15 cellular contexts compared by ENCODE assay signal in the genomic region with DNA sequence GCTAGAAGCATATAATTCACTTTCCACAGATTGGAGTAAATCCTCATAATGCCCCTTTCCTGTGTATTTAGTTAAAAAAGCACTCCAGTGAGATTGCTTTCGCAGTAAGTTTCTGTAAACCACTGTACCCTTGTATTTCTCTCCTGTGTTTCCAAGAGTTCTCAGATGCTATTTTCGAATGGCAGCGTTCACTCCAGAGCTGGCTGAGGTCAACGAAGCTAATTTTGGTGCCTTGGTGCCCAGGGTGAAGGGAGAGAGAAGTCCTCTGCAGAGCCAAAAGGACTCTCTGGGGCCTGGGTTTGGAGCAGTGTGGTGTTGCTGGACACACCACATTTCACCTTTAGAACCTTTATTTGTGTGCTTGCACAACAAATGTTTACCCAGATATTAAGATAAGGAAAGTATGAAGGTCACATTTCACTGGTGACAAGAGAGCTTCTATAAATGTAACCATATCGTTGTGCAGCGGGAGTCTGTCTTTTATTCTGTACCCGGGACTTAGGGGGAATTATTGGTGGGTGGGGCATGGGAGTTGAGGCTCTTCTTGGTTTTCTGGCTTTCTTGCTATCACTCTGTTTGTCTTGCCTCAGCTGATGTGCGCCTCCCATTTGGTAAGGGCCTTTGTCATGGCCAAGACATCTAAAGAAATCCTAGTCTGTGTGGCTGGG. TPM values are rescaled to one million over a fixed set of nuclear protein-coding genes. Genes with fewer than 3 reads are reported as not detected.
DNase-seq lines count a peak whose midpoint lies in the region; ATAC-seq and TF ChIP-seq lines count a peak whose summit lies in the region.
"Had no signal": no experiment of that assay in that cellular context is flagged by ENCODE, and none has a peak within 500 bp of the region (broad histone marks: within the 10 kb centered on the region; RNA-seq: fewer than 3 reads in every experiment).

No MANE protein-coding gene starts in this region.

- peak; percentile 53 for ATAC-seq in Panc1
- ATAC-seq in left ventricle myocardium superior, result peak; percentile 80
- ATAC-seq in psoas muscle, result peak; percentile 72 to 88 (median 82)

- no peaks in the 10 kb centered on the region for H3K27me3 ChIP-seq in Panc1 (ENCODE audit: control insufficient read depth, insufficient read depth, low read length)
- no peaks in the 10 kb centered on the region for H3K27me3 ChIP-seq in psoas muscle (ENCODE audit: insufficient read depth in 3 of 3, low read length in 2 of 3)
- H3K27me3 ChIP-seq: adrenal gland had no signal

- H3K36me3 Mint-ChIP-seq in Calu3 (ENCODE audit: insufficient read depth, unreplicated experiment), result no peaks in the 10 kb centered on the region

- no peaks in the 10 kb centered on the region for H3K36me3 ChIP-seq in Panc1 (ENCODE audit: control insufficient read depth, insufficient read depth, low read length)
- no peaks in the 10 kb centered on the region for H3K36me3 ChIP-seq in psoas muscle (ENCODE audit: insufficient read depth in 1 of 2, low read depth in 1 of 2)
- H3K36me3 ChIP-seq: adrenal gland, neutrophil had no signal

- POLR2A ChIA-PET in Panc1 (lab: Charles Lee), result no interaction called here

- TF ChIP-seq CTCF in Calu3 (IDR thresholded peaks at IDR 0.05; ENCODE audit: unreplicated experiment), result no peak
- no peak for TF ChIP-seq CTCF in Panc1 (IDR thresholded peaks at IDR 0.05)
- TF ChIP-seq CTCF in psoas muscle (IDR thresholded peaks at IDR 0.05), result no peak

- 24 to 41% (median 30%) methylated on average over 8 of the region's 8 CpGs for WGBS in psoas muscle, 3 donors

- intact Hi-C loops in Calu3 (cut with micrococcal nuclease; ENCODE audit: unreplicated experiment) (loop anchor here (2.0 kb wide), 1 partner anchor 30 kb away; no protein-coding TSS in a partner anchor), Panc1 (cut with micrococcal nuclease; ENCODE audit: unreplicated experiment) (loop anchor here (2.0 kb wide), 2 partner anchors 58 to 154 kb away; no protein-coding TSS in a partner anchor), left ventricle myocardium superior (cut with micrococcal nuclease) (loop anchor here (10.0 kb wide), 1 partner anchor 48 kb away; no protein-coding TSS in a partner anchor), psoas muscle (cut with DNase I) (no loop called here)

- DNase-seq in Calu3 (peak; percentile 27), Panc1 (ENCODE audit: low read depth, low spot score) (no peak), left ventricle myocardium superior (no peak), psoas muscle (no peak), NOMO-1 treated with DMSO at 0.1 percent for 48 hours (lab: John Stamatoyannopoulos, UW; ENCODE audit: unreplicated experiment) (no peak), NCI-H1694 treated with DMSO at 0.1 percent for 48 hours (lab: John Stamatoyannopoulos, UW) (no peak), DMS 273 treated with DMSO at 0.1 percent for 48 hours (lab: John Stamatoyannopoulos, UW) (no peak), SHP77 treated with DMSO at 0.1 percent for 48 hours (lab: John Stamatoyannopoulos, UW) (no peak)
- DNase-seq: activated CD4-positive, CD25-positive, alpha-beta regulatory T cell; activated T-cell treated with anti-CD3 and anti-CD28 coated beads for 4 hours; adrenal gland; dorsolateral prefrontal cortex; MM.1S; NCI-H446 treated with DMSO at 0.1 percent for 48 hours had no signal

- CTCF ChIA-PET in Calu3 (lab: Charles Lee) (interaction anchor here (1.3 kb wide), 1 partner anchor 78 kb away, joined by 3 read pairs; no protein-coding TSS in a partner anchor), Panc1 (lab: Charles Lee) (interaction anchor here (0.8 kb wide), 1 partner anchor 57 kb away, joined by 4 read pairs; no protein-coding TSS in a partner anchor)

- H3K27ac ChIP-seq in Panc1 (ENCODE audit: low read length) (peak overlapping the region; percentile 88), psoas muscle (peak overlapping the region; percentile 66)
- H3K27ac ChIP-seq: neutrophil had no signal

- H3K9me3 Mint-ChIP-seq in Calu3 (ENCODE audit: low read depth, unreplicated experiment), result peaks cover 2% of the 10 kb centered on the region

- peak overlapping the region; percentile 3 for H3K27ac Mint-ChIP-seq in Calu3 (ENCODE audit: unreplicated experiment)

- H3K4me3 ChIP-seq in Panc1 (ENCODE audit: low read depth in 2 of 2, low read length in 2 of 2) (peak overlapping the region in 1 of 2 experiments; percentile 34; a peak in 2 of 4 replicates), psoas muscle (peak overlapping the region; percentile 33)
- H3K4me3 ChIP-seq: adrenal gland had no signal

- H3K4me1 ChIP-seq in Panc1 (ENCODE audit: control insufficient read depth, insufficient read depth, low read length) (peaks cover 93% of the 10 kb centered on the region), psoas muscle (peaks cover 52% of the 10 kb centered on the region)

- in situ Hi-C loops in Panc1 (cut with HindIII; ENCODE audit: low pct_unique_long_range_greater_than_20kb, low sequenced_read_pairs), result no loop called here

- H3K4me1 Mint-ChIP-seq in Calu3 (ENCODE audit: low read depth, unreplicated experiment), result peaks cover 82% of the 10 kb centered on the region

- H3K9me3 ChIP-seq in Panc1 (ENCODE audit: control insufficient read depth, insufficient read depth, low read depth, low read length) (no peaks in the 10 kb centered on the region), psoas muscle (no peaks in the 10 kb centered on the region)
- H3K9me3 ChIP-seq: adrenal gland, neutrophil had no signal

- peak overlapping the region; percentile 17 for H3K4me3 Mint-ChIP-seq in Calu3 (ENCODE audit: low read depth, unreplicated experiment)

- BruUV-seq in Calu3 (replicated peaks; lab: Mats Ljungman, UMichigan) (no TSS peak), Panc1 (replicated peaks; lab: Mats Ljungman, UMichigan) (no TSS peak)

- no peaks in the 10 kb centered on the region for H3K27me3 Mint-ChIP-seq in Calu3 (ENCODE audit: unreplicated experiment)

RNA-seq across cellular contexts. Expression of a gene that starts 9.9 kb away (rescaled TPM):
- total RNA-seq in Calu3 (2022) (18.5 and 28.1 TPM in 2 replicates), Panc1 (2021; ENCODE audit: unreplicated experiment) (106 TPM), left ventricle myocardium superior (212 TPM), psoas muscle (100 to 1,000 TPM in 2 of 4 donors, 10 to 100 TPM in 2; 44.3 to 123 (median 98.3) TPM)
- 65.8 TPM for polyA plus RNA-seq in Panc1 (2012; ENCODE audit: insufficient read length)
- polyA plus RNA-seq in psoas muscle, result 100 to 1,000 TPM in 1 of 3 donors, 10 to 100 TPM in 2; 39.2 to 112 (median 49.9) TPM

Comparison
In these comparisons a context has a peak if more than half of its experiments do, and no peak if none do; other contexts are left out.
1. intact Hi-C loops: an anchor here in Calu3 (2.0 kb wide), Panc1 (2.0 kb wide) and left ventricle myocardium superior (10.0 kb wide); none called in psoas muscle.